Comparison of ENCODE assay signal across 31 cellular contexts in genomic region chr2:49241991-49242390, GRCh38.
DNase-seq lines count a peak whose midpoint lies in the region; ATAC-seq, FAIRE-seq and TF ChIP-seq lines count a peak whose summit lies in the region.
"Had no signal": no experiment of that assay in that cellular context is flagged by ENCODE, and none has a peak within 500 bp of the region (broad histone marks: within the 10 kb centered on the region; RNA-seq: fewer than 3 reads in every experiment).

No MANE protein-coding gene starts in this region.

- H3K4me1 Mint-ChIP-seq in T-helper 17 cell = no peaks in the 10 kb centered on the region
- H3K4me1 Mint-ChIP-seq: naive thymus-derived CD4-positive, alpha-beta T cell had no signal

- TF ChIP-seq CTCF in fibroblast of the aortic adventitia (IDR thresholded peaks at IDR 0.05; ENCODE audit: insufficient read depth, low read length) = no peak
- no peak for TF ChIP-seq CTCF in smooth muscle cell (IDR thresholded peaks at IDR 0.05; ENCODE audit: borderline replicate concordance, insufficient read depth, poor library complexity, severe bottlenecking)
- TF ChIP-seq CTCF in HepG2 (CRISPR knock-in tag; IDR thresholded peaks at IDR 0.05) = no peak

- TF ChIP-seq RAD21 in HepG2 (CRISPR knock-in tag; IDR thresholded peaks at IDR 0.05) = no peak

- TF ChIP-seq POLR2A in HepG2 (IDR thresholded peaks at IDR 0.05; ENCODE audit: insufficient read depth in 1 of 2, low read depth in 2 of 2, low read length in 2 of 2) = no peak

- TF ChIP-seq EP300 in HepG2 (IDR thresholded peaks at IDR 0.05; ENCODE audit: low read depth in 2 of 2, low read length in 2 of 2) (no peak), HepG2 (CRISPR knock-in tag; IDR thresholded peaks at IDR 0.05; ENCODE audit: borderline replicate concordance) (no peak)

- H4K20me1 ChIP-seq in smooth muscle cell (ENCODE audit: low read depth) (no peaks in the 10 kb centered on the region), HepG2 (ENCODE audit: insufficient read depth, low read length) (no peaks in the 10 kb centered on the region)

- no peak overlapping the region for H3K27ac Mint-ChIP-seq in T-helper 17 cell
- H3K27ac Mint-ChIP-seq: activated CD8-positive, alpha-beta T cell treated with anti-CD3 and anti-CD28 coated beads for 36 hours; activated T-helper 1 cell treated with anti-CD3 and anti-CD28 coated beads, Interleukin-12 subunit alpha, Interleukin-12 subunit beta, Interleukin-2, Interleukin-4 antibody, amounts not matched to agents 30 ng/mL and 10 ng/mL and 1 ng/mL, durations not matched to agents 14 hours and 24 hours and 36 hours; naive thymus-derived CD4-positive, alpha-beta T cell; progenitor cell of endocrine pancreas had no signal

- POLR2A ChIA-PET in HepG2 (lab: Yijun Ruan, JAX) = no interaction called here

- H3K4me3 ChIP-seq in adipocyte (ENCODE audit: low read length) (peak overlapping the region; percentile 6), fibroblast of the aortic adventitia (ENCODE audit: low read depth, low read length) (no peak overlapping the region), smooth muscle cell (no peak overlapping the region), HepG2 (replicated peaks in 1 of 3; ENCODE audit: insufficient read depth in 1 of 3, low read depth in 2 of 3, low read length in 3 of 3) (no peak overlapping the region)
- H3K4me3 ChIP-seq: heart right ventricle, sigmoid colon, transverse colon had no signal

- H3K36me3 ChIP-seq in adipocyte (ENCODE audit: control insufficient read depth, insufficient read depth, low read length, severe bottlenecking) = no peaks in the 10 kb centered on the region
- H3K36me3 ChIP-seq in smooth muscle cell (ENCODE audit: low read depth) = no peaks in the 10 kb centered on the region
- H3K36me3 ChIP-seq in HepG2 (replicated peaks in 1 of 2; ENCODE audit: control insufficient read depth in 1 of 2, insufficient read depth in 2 of 2, low read length in 2 of 2) = no peaks in the 10 kb centered on the region
- H3K36me3 ChIP-seq: brain microvascular endothelial cell, heart right ventricle, sigmoid colon, transverse colon had no signal

- H3K9me3 ChIP-seq in adipocyte (ENCODE audit: control insufficient read depth, low read length) (no peaks in the 10 kb centered on the region), smooth muscle cell (replicated peaks; ENCODE audit: low read depth) (no peaks in the 10 kb centered on the region), T-helper 17 cell (ENCODE audit: control insufficient read depth, low read length, poor library complexity, severe bottlenecking) (no peaks in the 10 kb centered on the region), HepG2 (ENCODE audit: low read length) (0 out of 2 replicates have a peak, but pooled peaks cover 4% of the 10 kb centered on the region)
- H3K9me3 ChIP-seq: sigmoid colon, transverse colon had no signal

- intact Hi-C loops in HepG2 (cut with micrococcal nuclease; ENCODE audit: unreplicated experiment) = no loop called here

- no peak for FAIRE-seq in HepG2 (lab: Jason Lieb, UNC)
- FAIRE-seq: frontal cortex, H54 had no signal

- DNase-seq in GM03348 (ENCODE audit: low spot score) = peak; percentile 15
- peak; percentile 28 for DNase-seq in adipocyte (ENCODE audit: low read depth)
- DNase-seq in fibroblast of the aortic adventitia (ENCODE audit: low read depth) = peak; percentile 33
- DNase-seq in smooth muscle cell (lab: John Stamatoyannopoulos, UW; ENCODE audit: unreplicated experiment) = no peak
- no peak for DNase-seq in T-helper 17 cell
- DNase-seq in HepG2 (ENCODE audit: low spot score) = no peak
- no peak for DNase-seq in NCI-H1417 (lab: John Stamatoyannopoulos, UW)
- DNase-seq: activated CD8-positive, alpha-beta memory T cell treated with anti-CD3 and anti-CD28 coated beads, Interleukin-2, amount 50 U/mL, for 48 hours; activated CD8-positive, alpha-beta T cell treated with anti-CD3 and anti-CD28 coated beads for 36 hours; activated naive CD4-positive, alpha-beta T cell treated with Interleukin-2 at 50 U/mL for 16 hours; brain microvascular endothelial cell; C1 segment of cervical spinal cord; COR-L47; DND-41; effector CD8-positive, alpha-beta T cell; heart right ventricle; Karpas-422; midbrain; naive thymus-derived CD4-positive, alpha-beta T cell; NCI-H1694; NCI-H446; NCI-H748 treated with DMSO at 0.1 percent for 48 hours; SIG-M5; sigmoid colon; stimulated activated CD4-positive, alpha-beta T cell treated with anti-CD3 and anti-CD28 coated beads, Interleukin-4, amount 100 ng/mL, for 4 hours; transverse colon had no signal

- H2AFZ ChIP-seq in smooth muscle cell (ENCODE audit: low read depth) = peak overlapping the region; percentile 11
- H2AFZ ChIP-seq in HepG2 (ENCODE audit: low read length) = no peak overlapping the region

- no TSS peak for BruUV-seq in HepG2 (replicated peaks; lab: Mats Ljungman, UMichigan)

- H3F3A ChIP-seq in smooth muscle cell (ENCODE audit: low read depth) = no peaks in the 10 kb centered on the region

- H3K4me1 ChIP-seq in adipocyte (ENCODE audit: control insufficient read depth, insufficient read depth, low read length) = peaks cover 18% of the 10 kb centered on the region
- peaks cover 3% of the 10 kb centered on the region for H3K4me1 ChIP-seq in smooth muscle cell (ENCODE audit: low read depth)
- H3K4me1 ChIP-seq in HepG2 (ENCODE audit: insufficient read depth, low read length) = no peaks in the 10 kb centered on the region
- H3K4me1 ChIP-seq: heart right ventricle, sigmoid colon, transverse colon had no signal

- ATAC-seq in T-helper 17 cell = no peak
- no peak for ATAC-seq in GM21717 (IDR thresholded peaks at IDR 0.05; ENCODE audit: unreplicated experiment)
- no peak for ATAC-seq in HepG2
- ATAC-seq: activated CD8-positive, alpha-beta T cell treated with anti-CD3 and anti-CD28 coated beads for 36 hours; heart right ventricle; naive thymus-derived CD4-positive, alpha-beta T cell had no signal

- H3K27ac ChIP-seq in smooth muscle cell (ENCODE audit: low read depth) = no peak overlapping the region
- no peak overlapping the region for H3K27ac ChIP-seq in HepG2 (ENCODE audit: extremely low read length, insufficient read depth, low read length)
- H3K27ac ChIP-seq: brain microvascular endothelial cell, heart right ventricle, sigmoid colon, transverse colon had no signal

- H3K36me3 Mint-ChIP-seq in T-helper 17 cell (ENCODE audit: low read depth) = no peaks in the 10 kb centered on the region

- H3K27me3 Mint-ChIP-seq in T-helper 17 cell = no peaks in the 10 kb centered on the region
- H3K27me3 Mint-ChIP-seq: progenitor cell of endocrine pancreas had no signal

- H3K4me3 Mint-ChIP-seq in T-helper 17 cell = no peak overlapping the region
- H3K4me3 Mint-ChIP-seq: activated CD8-positive, alpha-beta T cell treated with anti-CD3 and anti-CD28 coated beads for 36 hours; activated T-helper 1 cell treated with anti-CD3 and anti-CD28 coated beads, Interleukin-12 subunit alpha, Interleukin-12 subunit beta, Interleukin-2, Interleukin-4 antibody, amounts not matched to agents 30 ng/mL and 10 ng/mL and 1 ng/mL, durations not matched to agents 14 hours and 24 hours and 36 hours; naive thymus-derived CD4-positive, alpha-beta T cell had no signal

- CTCF ChIA-PET in HepG2 (lab: Yijun Ruan, JAX; ENCODE audit: low intra/inter-chr PET ratio, low total read pairs) = no interaction called here

- in situ Hi-C loops in HepG2 (cut with HindIII; ENCODE audit: extremely low pct_ligation_motif_present, low pct_unique_long_range_greater_than_20kb) = no loop called here

- H3K27me3 ChIP-seq in adipocyte (replicated peaks; ENCODE audit: control insufficient read depth, insufficient read depth, low read length) = no peaks in the 10 kb centered on the region
- H3K27me3 ChIP-seq in smooth muscle cell (ENCODE audit: low read depth) = no peaks in the 10 kb centered on the region
- H3K27me3 ChIP-seq in HepG2 (ENCODE audit: control insufficient read depth in 1 of 2, insufficient read depth in 2 of 2, low read length in 2 of 2) = no peaks in the 10 kb centered on the region
- H3K27me3 ChIP-seq: brain microvascular endothelial cell, sigmoid colon, transverse colon had no signal

- H3K79me2 ChIP-seq in smooth muscle cell (ENCODE audit: low read depth) (no peaks in the 10 kb centered on the region), HepG2 (ENCODE audit: insufficient read depth, low read length) (no peaks in the 10 kb centered on the region)

- no peak overlapping the region for H3K4me2 ChIP-seq in smooth muscle cell
- no peak overlapping the region for H3K4me2 ChIP-seq in HepG2 (ENCODE audit: low read depth, low read length)

- H3K9ac ChIP-seq in adipocyte (ENCODE audit: low read length) (peak overlapping the region; percentile 41), smooth muscle cell (ENCODE audit: low read depth) (no peak overlapping the region), HepG2 (ENCODE audit: insufficient read depth, low read depth, low read length) (no peak overlapping the region)

TF ChIP-seq in HepG2, 621 proteins besides CTCF, POLR2A, EP300 and RAD21:
- TF ChIP-seq IKZF1 (IDR thresholded peaks at IDR 0.05) (no peak), ZNF652 (CRISPR knock-in tag; IDR thresholded peaks at IDR 0.05; ENCODE audit: borderline replicate concordance, low read depth) (no peak), IRF1 (CRISPR knock-in tag; IDR thresholded peaks at IDR 0.05; ENCODE audit: low read depth) (no peak), ZNF232 (CRISPR knock-in tag; IDR thresholded peaks at IDR 0.05; ENCODE audit: borderline replicate concordance) (no peak), ZNF556 (CRISPR knock-in tag; IDR thresholded peaks at IDR 0.05; ENCODE audit: borderline replicate concordance) (no peak), TMF1 (CRISPR knock-in tag; IDR thresholded peaks at IDR 0.05; ENCODE audit: low read depth) (no peak), REPIN1 (CRISPR knock-in tag; IDR thresholded peaks at IDR 0.05; ENCODE audit: borderline replicate concordance, low read depth) (no peak), JARID2 (CRISPR knock-in tag; IDR thresholded peaks at IDR 0.05; ENCODE audit: insufficient replicate concordance) (no peak), ZNF30 (CRISPR knock-in tag; IDR thresholded peaks at IDR 0.05) (no peak)

Comparison
In these comparisons a context has a peak if more than half of its experiments do, and no peak if none do; other contexts are left out.
1. DNase-seq: peak in GM03348 (single experiment), adipocyte (single experiment) and fibroblast of the aortic adventitia (single experiment); none in smooth muscle cell (single experiment), T-helper 17 cell (0 of 3), HepG2 (single experiment) and NCI-H1417 (0 of 3).